10 cellular contexts compared by ENCODE assay signal in the genomic region with DNA sequence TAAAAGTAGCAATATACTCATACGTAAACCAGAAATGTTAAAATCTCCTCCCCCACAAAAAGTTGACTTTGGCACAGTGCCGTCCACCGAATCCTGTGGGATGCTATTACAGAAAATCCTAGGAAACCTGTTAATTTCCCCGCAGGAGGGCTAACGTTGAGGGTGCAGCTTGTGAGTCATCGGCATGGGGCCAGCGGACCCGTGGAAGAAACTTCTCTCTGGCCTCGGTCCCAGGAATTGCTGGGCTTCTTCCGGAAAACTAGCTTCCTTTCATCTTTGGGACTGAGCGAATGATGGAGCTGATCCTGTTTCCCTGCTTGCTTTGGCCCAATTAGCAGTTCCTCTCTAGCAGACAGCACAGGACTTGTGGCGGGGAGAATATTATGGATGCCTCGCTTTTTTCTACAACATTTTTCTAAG. TPM values are rescaled to one million over a fixed set of nuclear protein-coding genes. Genes with fewer than 3 reads are reported as not detected.
DNase-seq lines count a peak whose midpoint lies in the region; ATAC-seq and TF ChIP-seq lines count a peak whose summit lies in the region.
"Had no signal": no experiment of that assay in that cellular context is flagged by ENCODE, and none has a peak within 500 bp of the region (broad histone marks: within the 10 kb centered on the region; RNA-seq: fewer than 3 reads in every experiment).

No MANE protein-coding gene starts in this region.

- peak overlapping the region; percentile 49 for H3K27ac ChIP-seq in RWPE1

- peaks cover 17% of the 10 kb centered on the region for H3K4me1 Mint-ChIP-seq in Calu3 (ENCODE audit: low read depth, unreplicated experiment)

- POLR2A ChIA-PET in RWPE1 (lab: Yijun Ruan, JAX; ENCODE audit: low non-redundant PET) = no interaction called here

- DNase-seq in Calu3 (peak; percentile 46), RWPE1 (ENCODE audit: low spot score) (peak; percentile 64), fibroblast of the conjunctiva (ENCODE audit: low read depth) (peak; percentile 84), pulmonary artery endothelial cell (ENCODE audit: low read depth, low spot score) (peak; percentile 8), KG1 (lab: John Stamatoyannopoulos, UW) (no peak), globus pallidus (ENCODE audit: low spot score) (no peak)
- DNase-seq: NCI-H2171; stimulated activated CD4-positive, alpha-beta T cell treated with anti-CD3 and anti-CD28 coated beads, Interleukin-1b, Interleukin-23, amount 100 ng/mL, for 48 hours had no signal

- TF ChIP-seq CTCF in Calu3 (IDR thresholded peaks at IDR 0.05; ENCODE audit: unreplicated experiment) (no peak), RWPE1 (conservative IDR thresholded peaks at IDR 0.05; ENCODE audit: low read depth) (no peak)

- ATAC-seq in HG02610 (IDR thresholded peaks at IDR 0.05; ENCODE audit: unreplicated experiment) (no peak), GM19467 (IDR thresholded peaks at IDR 0.05; ENCODE audit: unreplicated experiment) (no peak)

- intact Hi-C loops in Calu3 (cut with micrococcal nuclease; ENCODE audit: unreplicated experiment) = no loop called here

- peaks cover 9% of the 10 kb centered on the region for H3K9me3 Mint-ChIP-seq in Calu3 (ENCODE audit: low read depth, unreplicated experiment)

- H3K4me3 Mint-ChIP-seq in Calu3 (ENCODE audit: low read depth, unreplicated experiment) = peak overlapping the region; percentile 3

- BruUV-seq in Calu3 (replicated peaks; lab: Mats Ljungman, UMichigan) = no TSS peak

- H3K36me3 Mint-ChIP-seq in Calu3 (ENCODE audit: insufficient read depth, unreplicated experiment) = peaks cover 7% of the 10 kb centered on the region

- CTCF ChIA-PET in Calu3 (lab: Charles Lee) = interaction anchor here (1.1 kb wide), 1 partner anchor 33 kb away, joined by 3 read pairs; no protein-coding TSS in a partner anchor
- CTCF ChIA-PET in RWPE1 (lab: Yijun Ruan, JAX) = no interaction called here

- H3K27ac Mint-ChIP-seq in Calu3 (ENCODE audit: unreplicated experiment) = no peak overlapping the region

- peaks cover 11% of the 10 kb centered on the region for H3K27me3 Mint-ChIP-seq in Calu3 (ENCODE audit: unreplicated experiment)

RNA-seq across cellular contexts. Expression of a gene that starts 13.4 kb away (rescaled TPM):
- not detected in 2 replicates for total RNA-seq in Calu3 (2022)
- not detected in 2 replicates for total RNA-seq in pulmonary artery endothelial cell

RNA-seq across cellular contexts. Expression of a gene that starts 16.7 kb away (rescaled TPM):
- total RNA-seq in Calu3 (2022) (not detected in 2 replicates), pulmonary artery endothelial cell (not detected in 2 replicates)

Comparison
In these comparisons a context has a peak if more than half of its experiments do, and no peak if none do; other contexts are left out.
1. DNase-seq: peak in Calu3 (single experiment), RWPE1 (single experiment), fibroblast of the conjunctiva (single experiment) and pulmonary artery endothelial cell (single experiment); none in KG1 (single experiment) and globus pallidus (single experiment).